Comparison of ENCODE assay signal across 1 cellular context in the genomic region with DNA sequence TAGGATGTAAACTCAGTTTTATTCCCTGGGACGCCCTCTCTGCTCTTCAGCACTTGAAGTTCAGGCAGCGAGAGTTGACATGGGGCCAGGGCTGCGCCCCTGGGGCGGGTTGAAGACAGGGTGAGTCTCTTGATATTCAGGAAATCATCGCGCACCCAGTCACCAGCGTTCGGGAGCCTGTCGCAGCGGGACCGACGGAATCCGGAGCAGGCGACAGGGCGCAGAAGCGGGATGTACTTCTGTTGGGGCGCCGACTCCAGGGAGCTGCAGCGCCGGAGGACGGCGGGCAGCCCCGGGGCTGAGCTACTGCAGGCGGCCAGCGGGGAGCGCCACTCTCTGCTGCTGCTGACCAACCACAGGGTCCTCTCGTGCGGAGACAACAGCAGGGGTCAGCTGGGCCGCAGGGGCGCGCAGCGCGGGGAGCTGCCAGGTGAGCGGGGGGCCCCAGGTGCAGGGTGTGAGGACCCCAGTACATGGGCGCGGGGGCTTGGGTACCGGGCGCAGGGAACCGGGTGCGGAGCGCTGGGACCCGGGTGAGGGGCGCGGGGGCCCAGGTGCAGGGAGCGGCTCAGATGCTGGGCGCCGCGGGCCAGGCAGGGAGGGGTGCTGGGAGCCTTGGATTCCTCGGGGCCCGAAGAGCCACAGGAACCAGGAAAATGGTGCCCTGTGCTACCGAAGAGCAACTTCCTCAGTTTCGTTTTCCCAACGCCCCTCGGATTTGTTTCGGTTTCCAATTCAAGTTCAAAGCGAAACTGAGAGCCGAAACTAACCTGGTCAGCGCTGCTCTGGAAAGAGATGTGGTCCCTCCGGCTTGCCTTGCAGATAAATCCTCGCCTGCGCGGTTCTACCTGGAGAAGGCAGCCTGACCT.
TF ChIP-seq lines count a peak whose summit lies in the region.

Gene HERC6, plus strand, starts transcription at position 162 of the 869 bp plus-strand sequence. Its CDS starts 70 bp downstream, at position 232.

TF ChIP-seq in HEK293, 187 proteins besides CTCF, POLR2A, EP300 and RAD21 (continued from another document and continues in another):
- TF ChIP-seq ZBTB49 (tag by site-specific recombination; IDR thresholded peaks at IDR 0.05; ENCODE audit: low read depth): no peak
- no peak for TF ChIP-seq ZNF169 (tag by site-specific recombination; IDR thresholded peaks at IDR 0.05)
- peak; percentile 82 for TF ChIP-seq ZNF600 (tag by site-specific recombination; IDR thresholded peaks at IDR 0.05)
- no peak for TF ChIP-seq ZNF26 (tag by site-specific recombination; IDR thresholded peaks at IDR 0.05)
- no peak for TF ChIP-seq GLIS1 (tag by site-specific recombination; IDR thresholded peaks at IDR 0.05)
- peak; percentile 80; the same call in 1 of the 2 replicates for TF ChIP-seq ZNF610 (tag by site-specific recombination; IDR thresholded peaks at IDR 0.05; ENCODE audit: borderline replicate concordance)
- TF ChIP-seq ZNF707 (tag by site-specific recombination; IDR thresholded peaks at IDR 0.05): no peak
- TF ChIP-seq ZBTB20 (tag by site-specific recombination; IDR thresholded peaks at IDR 0.05): peak; percentile 97
- no peak for TF ChIP-seq ZNF292 (tag by site-specific recombination; IDR thresholded peaks at IDR 0.05; ENCODE audit: borderline replicate concordance, low read depth)
- no peak for TF ChIP-seq ZNF24 (tag by site-specific recombination; IDR thresholded peaks at IDR 0.05)
- TF ChIP-seq, protein P1, sequence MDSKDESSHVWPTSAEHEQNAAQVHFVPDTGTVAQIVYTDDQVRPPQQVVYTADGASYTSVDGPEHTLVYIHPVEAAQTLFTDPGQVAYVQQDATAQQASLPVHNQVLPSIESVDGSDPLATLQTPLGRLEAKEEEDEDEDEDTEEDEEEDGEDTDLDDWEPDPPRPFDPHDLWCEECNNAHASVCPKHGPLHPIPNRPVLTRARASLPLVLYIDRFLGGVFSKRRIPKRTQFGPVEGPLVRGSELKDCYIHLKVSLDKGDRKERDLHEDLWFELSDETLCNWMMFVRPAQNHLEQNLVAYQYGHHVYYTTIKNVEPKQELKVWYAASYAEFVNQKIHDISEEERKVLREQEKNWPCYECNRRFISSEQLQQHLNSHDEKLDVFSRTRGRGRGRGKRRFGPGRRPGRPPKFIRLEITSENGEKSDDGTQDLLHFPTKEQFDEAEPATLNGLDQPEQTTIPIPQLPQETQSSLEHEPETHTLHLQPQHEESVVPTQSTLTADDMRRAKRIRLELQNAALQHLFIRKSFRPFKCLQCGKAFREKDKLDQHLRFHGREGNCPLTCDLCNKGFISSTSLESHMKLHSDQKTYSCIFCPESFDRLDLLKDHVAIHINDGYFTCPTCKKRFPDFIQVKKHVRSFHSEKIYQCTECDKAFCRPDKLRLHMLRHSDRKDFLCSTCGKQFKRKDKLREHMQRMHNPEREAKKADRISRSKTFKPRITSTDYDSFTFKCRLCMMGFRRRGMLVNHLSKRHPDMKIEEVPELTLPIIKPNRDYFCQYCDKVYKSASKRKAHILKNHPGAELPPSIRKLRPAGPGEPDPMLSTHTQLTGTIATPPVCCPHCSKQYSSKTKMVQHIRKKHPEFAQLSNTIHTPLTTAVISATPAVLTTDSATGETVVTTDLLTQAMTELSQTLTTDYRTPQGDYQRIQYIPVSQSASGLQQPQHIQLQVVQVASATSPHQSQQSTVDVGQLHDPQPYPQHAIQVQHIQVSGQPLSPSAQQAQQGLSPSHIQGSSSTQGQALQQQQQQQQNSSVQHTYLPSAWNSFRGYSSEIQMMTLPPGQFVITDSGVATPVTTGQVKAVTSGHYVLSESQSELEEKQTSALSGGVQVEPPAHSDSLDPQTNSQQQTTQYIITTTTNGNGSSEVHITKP (tag by site-specific recombination; IDR thresholded peaks at IDR 0.05): peak; percentile 68
- TF ChIP-seq, protein P2, sequence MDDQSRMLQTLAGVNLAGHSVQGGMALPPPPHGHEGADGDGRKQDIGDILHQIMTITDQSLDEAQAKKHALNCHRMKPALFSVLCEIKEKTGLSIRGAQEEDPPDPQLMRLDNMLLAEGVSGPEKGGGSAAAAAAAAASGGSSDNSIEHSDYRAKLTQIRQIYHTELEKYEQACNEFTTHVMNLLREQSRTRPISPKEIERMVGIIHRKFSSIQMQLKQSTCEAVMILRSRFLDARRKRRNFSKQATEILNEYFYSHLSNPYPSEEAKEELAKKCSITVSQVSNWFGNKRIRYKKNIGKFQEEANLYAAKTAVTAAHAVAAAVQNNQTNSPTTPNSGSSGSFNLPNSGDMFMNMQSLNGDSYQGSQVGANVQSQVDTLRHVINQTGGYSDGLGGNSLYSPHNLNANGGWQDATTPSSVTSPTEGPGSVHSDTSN (CRISPR knock-in tag; IDR thresholded peaks at IDR 0.05): no peak
- 0 out of 2 replicates have a peak, but pooled peaks have one; percentile 58 for TF ChIP-seq ZSCAN30 (tag by site-specific recombination; IDR thresholded peaks at IDR 0.05)
- no peak for TF ChIP-seq GLI4 (tag by site-specific recombination; IDR thresholded peaks at IDR 0.05)
- no peak for TF ChIP-seq ZNF785 (tag by site-specific recombination; IDR thresholded peaks at IDR 0.05)
- no peak for TF ChIP-seq ZNF266 (tag by site-specific recombination; IDR thresholded peaks at IDR 0.05; ENCODE audit: low read depth)
- no peak for TF ChIP-seq ZNF114 (tag by site-specific recombination; IDR thresholded peaks at IDR 0.05)
- TF ChIP-seq INSM2 (tag by site-specific recombination; IDR thresholded peaks at IDR 0.05): no peak
- TF ChIP-seq ZFP37 (tag by site-specific recombination; IDR thresholded peaks at IDR 0.05): peak; percentile 94
- no peak for TF ChIP-seq ZNF513 (tag by site-specific recombination; IDR thresholded peaks at IDR 0.05)
- TF ChIP-seq ZNF660 (tag by site-specific recombination; IDR thresholded peaks at IDR 0.05): 0 out of 2 replicates have a peak, but pooled peaks have one; percentile 13
- peak; percentile 91 for TF ChIP-seq GLIS2 (tag by site-specific recombination; IDR thresholded peaks at IDR 0.05)
- TF ChIP-seq ZNF48 (tag by site-specific recombination; IDR thresholded peaks at IDR 0.05): no peak
- TF ChIP-seq, protein P3, sequence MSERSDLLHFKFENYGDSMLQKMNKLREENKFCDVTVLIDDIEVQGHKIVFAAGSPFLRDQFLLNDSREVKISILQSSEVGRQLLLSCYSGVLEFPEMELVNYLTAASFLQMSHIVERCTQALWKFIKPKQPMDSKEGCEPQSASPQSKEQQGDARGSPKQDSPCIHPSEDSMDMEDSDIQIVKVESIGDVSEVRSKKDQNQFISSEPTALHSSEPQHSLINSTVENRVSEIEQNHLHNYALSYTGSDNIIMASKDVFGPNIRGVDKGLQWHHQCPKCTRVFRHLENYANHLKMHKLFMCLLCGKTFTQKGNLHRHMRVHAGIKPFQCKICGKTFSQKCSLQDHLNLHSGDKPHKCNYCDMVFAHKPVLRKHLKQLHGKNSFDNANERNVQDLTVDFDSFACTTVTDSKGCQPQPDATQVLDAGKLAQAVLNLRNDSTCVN (tag by site-specific recombination; optimal IDR thresholded peaks at IDR 0.05): peak; percentile 87
- TF ChIP-seq, protein P4, sequence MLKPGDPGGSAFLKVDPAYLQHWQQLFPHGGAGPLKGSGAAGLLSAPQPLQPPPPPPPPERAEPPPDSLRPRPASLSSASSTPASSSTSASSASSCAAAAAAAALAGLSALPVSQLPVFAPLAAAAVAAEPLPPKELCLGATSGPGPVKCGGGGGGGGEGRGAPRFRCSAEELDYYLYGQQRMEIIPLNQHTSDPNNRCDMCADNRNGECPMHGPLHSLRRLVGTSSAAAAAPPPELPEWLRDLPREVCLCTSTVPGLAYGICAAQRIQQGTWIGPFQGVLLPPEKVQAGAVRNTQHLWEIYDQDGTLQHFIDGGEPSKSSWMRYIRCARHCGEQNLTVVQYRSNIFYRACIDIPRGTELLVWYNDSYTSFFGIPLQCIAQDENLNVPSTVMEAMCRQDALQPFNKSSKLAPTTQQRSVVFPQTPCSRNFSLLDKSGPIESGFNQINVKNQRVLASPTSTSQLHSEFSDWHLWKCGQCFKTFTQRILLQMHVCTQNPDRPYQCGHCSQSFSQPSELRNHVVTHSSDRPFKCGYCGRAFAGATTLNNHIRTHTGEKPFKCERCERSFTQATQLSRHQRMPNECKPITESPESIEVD (tag by site-specific recombination; IDR thresholded peaks at IDR 0.05): no peak
- TF ChIP-seq ZXDB (tag by site-specific recombination; IDR thresholded peaks at IDR 0.05): peak; percentile 98
- no peak for TF ChIP-seq ZNF585B (tag by site-specific recombination; IDR thresholded peaks at IDR 0.05)
- no peak for TF ChIP-seq ZNF624 (tag by site-specific recombination; IDR thresholded peaks at IDR 0.05)
- TF ChIP-seq ZNF701 (tag by site-specific recombination; IDR thresholded peaks at IDR 0.05): no peak
- no peak for TF ChIP-seq ZNF626 (tag by site-specific recombination; IDR thresholded peaks at IDR 0.05)
- TF ChIP-seq ZNF530 (tag by site-specific recombination; IDR thresholded peaks at IDR 0.05; ENCODE audit: low read depth): no peak
- TF ChIP-seq HOXD13 (CRISPR knock-in tag; IDR thresholded peaks at IDR 0.05; ENCODE audit: borderline replicate concordance): no peak
- peak; percentile 53 for TF ChIP-seq OSR2 (tag by site-specific recombination; IDR thresholded peaks at IDR 0.05)
- no peak for TF ChIP-seq ZNF843 (tag by site-specific recombination; IDR thresholded peaks at IDR 0.05)
- no peak for TF ChIP-seq ZNF514 (tag by site-specific recombination; IDR thresholded peaks at IDR 0.05)
- no peak for TF ChIP-seq ZNF138 (tag by site-specific recombination; IDR thresholded peaks at IDR 0.05; ENCODE audit: borderline replicate concordance)
- no peak for TF ChIP-seq ZNF214 (tag by site-specific recombination; IDR thresholded peaks at IDR 0.05; ENCODE audit: borderline replicate concordance)
- no peak for TF ChIP-seq ZNF221 (tag by site-specific recombination; IDR thresholded peaks at IDR 0.05; ENCODE audit: borderline replicate concordance)
- no peak for TF ChIP-seq ZNF404 (tag by site-specific recombination; IDR thresholded peaks at IDR 0.05)
- TF ChIP-seq, protein P5, sequence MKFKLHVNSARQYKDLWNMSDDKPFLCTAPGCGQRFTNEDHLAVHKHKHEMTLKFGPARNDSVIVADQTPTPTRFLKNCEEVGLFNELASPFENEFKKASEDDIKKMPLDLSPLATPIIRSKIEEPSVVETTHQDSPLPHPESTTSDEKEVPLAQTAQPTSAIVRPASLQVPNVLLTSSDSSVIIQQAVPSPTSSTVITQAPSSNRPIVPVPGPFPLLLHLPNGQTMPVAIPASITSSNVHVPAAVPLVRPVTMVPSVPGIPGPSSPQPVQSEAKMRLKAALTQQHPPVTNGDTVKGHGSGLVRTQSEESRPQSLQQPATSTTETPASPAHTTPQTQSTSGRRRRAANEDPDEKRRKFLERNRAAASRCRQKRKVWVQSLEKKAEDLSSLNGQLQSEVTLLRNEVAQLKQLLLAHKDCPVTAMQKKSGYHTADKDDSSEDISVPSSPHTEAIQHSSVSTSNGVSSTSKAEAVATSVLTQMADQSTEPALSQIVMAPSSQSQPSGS (tag by site-specific recombination; IDR thresholded peaks at IDR 0.05; ENCODE audit: low read depth): no peak
